21 cellular contexts compared by ENCODE assay signal in genomic region chr5:95217881-95218280, GRCh38.
DNase-seq lines count a peak whose midpoint lies in the region; ATAC-seq lines count a peak whose summit lies in the region.
"Had no signal": no experiment of that assay in that cellular context is flagged by ENCODE, and none has a peak within 500 bp of the region (broad histone marks: within the 10 kb centered on the region; RNA-seq: fewer than 3 reads in every experiment).

No MANE protein-coding gene starts in this region.

- no peak overlapping the region for H3K14ac ChIP-seq in trophoblast cell (ENCODE audit: low read length)

- no peaks in the 10 kb centered on the region for H3K27me3 ChIP-seq in SJCRH30
- H3K27me3 ChIP-seq in trophoblast cell (ENCODE audit: insufficient read depth, low read length): no peaks in the 10 kb centered on the region
- H3K27me3 ChIP-seq: BLaER1 had no signal

- ATAC-seq in GM18861 (IDR thresholded peaks at IDR 0.05; ENCODE audit: unreplicated experiment): no peak
- ATAC-seq: GM12878 had no signal

- no peak overlapping the region for H3K4me2 ChIP-seq in trophoblast cell (ENCODE audit: low read length)
- H3K4me2 ChIP-seq: BLaER1 had no signal

- H3K4me1 ChIP-seq in SJCRH30: peaks cover 58% of the 10 kb centered on the region
- H3K4me1 ChIP-seq in trophoblast cell (ENCODE audit: control insufficient read depth in 1 of 2, insufficient read depth in 2 of 2, low read length in 2 of 2): no peaks in the 10 kb centered on the region
- H3K4me1 ChIP-seq: BE2C, BLaER1 had no signal

- no peak for DNase-seq in SJCRH30
- peak; percentile 70 for DNase-seq in islet precursor cell
- DNase-seq in trophoblast cell: peak; percentile 50 to 76
- DNase-seq in glomerular visceral epithelial cell (ENCODE audit: extremely low spot score): no peak
- no peak for DNase-seq in HuH-7 (ENCODE audit: low spot score)
- DNase-seq: 8988T; ACHN; BE2C; C1 segment of cervical spinal cord; Calu3; CD4-positive, alpha-beta memory T cell; CD4-positive, CD25-positive, alpha-beta regulatory T cell; CD8-positive, alpha-beta memory T cell; COR-L47; DMS79; DND-41; EL; GDM1 had no signal

- H4K8ac ChIP-seq in trophoblast cell (ENCODE audit: low read depth, low read length): no peak overlapping the region

- H3K9ac ChIP-seq in trophoblast cell (ENCODE audit: low read length): no peak overlapping the region
- H3K9ac ChIP-seq: BLaER1 had no signal

- H3K36me3 ChIP-seq in SJCRH30 (no peaks in the 10 kb centered on the region), trophoblast cell (ENCODE audit: control insufficient read depth in 1 of 2, insufficient read depth in 2 of 2, low read length in 2 of 2) (no peaks in the 10 kb centered on the region)
- H3K36me3 ChIP-seq: BE2C, BLaER1 had no signal

- H3K27ac ChIP-seq in SJCRH30: peak overlapping the region; percentile 42
- H3K27ac ChIP-seq in trophoblast cell (ENCODE audit: low read depth, low read length): no peak overlapping the region
- H3K27ac ChIP-seq: BLaER1 had no signal

- H3K79me1 ChIP-seq in trophoblast cell (ENCODE audit: low read length): no peaks in the 10 kb centered on the region

- no CpG with 5 or more reads among the region's 2 CpGs for WGBS in trophoblast cell (ENCODE audit: extremely low coverage, insufficient coverage, insufficient read length)

- H3K9me3 ChIP-seq in SJCRH30 (replicated peaks) (no peaks in the 10 kb centered on the region), trophoblast cell (ENCODE audit: insufficient read depth, low read depth, low read length) (no peaks in the 10 kb centered on the region)
- H3K9me3 ChIP-seq: BE2C, BLaER1 had no signal

- no peak overlapping the region for H3K4ac ChIP-seq in trophoblast cell (ENCODE audit: low read depth, low read length)

- H2AFZ ChIP-seq in trophoblast cell (ENCODE audit: insufficient read depth, low read length, poor library complexity): no peak overlapping the region

- no peak overlapping the region for H4K91ac ChIP-seq in trophoblast cell (ENCODE audit: low read depth, low read length)

- H3K79me2 ChIP-seq in trophoblast cell (ENCODE audit: control insufficient read depth, insufficient read depth, low read length, poor library complexity): no peaks in the 10 kb centered on the region

- no peak overlapping the region for H2AK5ac ChIP-seq in trophoblast cell (ENCODE audit: low read length)

- H2BK120ac ChIP-seq in trophoblast cell (ENCODE audit: insufficient read depth, low read length, poor library complexity): no peak overlapping the region

- H3K23ac ChIP-seq in trophoblast cell (ENCODE audit: low read length): no peak overlapping the region

- no peak overlapping the region for H4K12ac ChIP-seq in trophoblast cell (ENCODE audit: low read depth, low read length)

- no peak overlapping the region for H3K4me3 ChIP-seq in SJCRH30
- H3K4me3 ChIP-seq in trophoblast cell (ENCODE audit: low read depth, low read length): no peak overlapping the region
- H3K4me3 ChIP-seq: BLaER1, GM12878 had no signal

- no peak overlapping the region for H2BK5ac ChIP-seq in trophoblast cell (ENCODE audit: low read depth, low read length, poor library complexity)

- H2BK12ac ChIP-seq in trophoblast cell (ENCODE audit: low read length): no peak overlapping the region

- no peak overlapping the region for H3K18ac ChIP-seq in trophoblast cell (ENCODE audit: low read length)

Comparison
In these comparisons a context has a peak if more than half of its experiments do, and no peak if none do; other contexts are left out.
1. DNase-seq: peak in islet precursor cell (single experiment) and trophoblast cell (2 of 2); none in SJCRH30 (0 of 2), glomerular visceral epithelial cell (single experiment) and HuH-7 (single experiment).